In the genomic region with DNA sequence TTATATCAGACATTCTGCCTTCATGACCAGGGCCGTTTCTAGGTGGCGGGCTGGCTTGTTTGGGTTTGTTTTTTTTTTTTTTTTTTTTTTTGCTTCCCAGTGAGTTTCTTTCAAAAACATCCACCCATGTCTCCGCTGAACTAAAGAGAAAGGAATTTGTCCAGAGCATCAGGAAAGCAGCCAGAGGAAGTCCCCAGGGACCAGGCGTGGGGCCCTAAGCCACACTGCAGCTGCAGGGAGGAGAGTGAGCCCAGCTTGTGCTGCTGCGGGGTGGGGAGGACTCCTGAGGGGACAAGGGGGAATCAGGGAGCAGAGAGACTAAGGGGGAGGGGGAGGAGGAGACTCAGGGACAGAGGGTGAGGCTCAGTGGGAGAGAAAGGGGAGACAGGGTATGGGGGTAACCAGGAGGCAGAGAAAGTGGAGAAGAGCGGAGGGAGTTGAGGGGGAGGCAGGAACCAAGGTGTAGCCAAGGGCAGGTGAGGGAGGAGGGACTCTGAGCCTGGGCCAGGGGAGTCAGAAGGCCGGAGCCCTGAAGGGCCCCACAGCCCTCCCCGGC, we compare ENCODE assay signal across 9 cellular contexts. TPM values are rescaled to one million over a fixed set of nuclear protein-coding genes. Genes with fewer than 3 reads are reported as not detected.
DNase-seq lines count a peak whose midpoint lies in the region; ATAC-seq and TF ChIP-seq lines count a peak whose summit lies in the region.
"Had no signal": no experiment of that assay in that cellular context is flagged by ENCODE, and none has a peak within 500 bp of the region (broad histone marks: within the 10 kb centered on the region; RNA-seq: fewer than 3 reads in every experiment).

No MANE protein-coding gene starts in this region.

- intact Hi-C loops in gastrocnemius medialis (cut with DNase I; ENCODE audit: low total_unique reads): no loop called here
- intact Hi-C loops in activated T-helper 1 cell treated with anti-CD3 and anti-CD28 coated beads, Interleukin-12 subunit alpha, Interleukin-12 subunit beta, Interleukin-2, Interleukin-4 antibody, amounts not matched to agents 30 ng/mL and 10 ng/mL and 1 ng/mL, durations not matched to agents 14 hours and 24 hours and 36 hours (cut with micrococcal nuclease): no loop called here

- peak overlapping the region; percentile 61 to 76 (median 72) for H3K27ac ChIP-seq in gastrocnemius medialis

- H3K27ac Mint-ChIP-seq in activated T-helper 1 cell treated with anti-CD3 and anti-CD28 coated beads, Interleukin-12 subunit alpha, Interleukin-12 subunit beta, Interleukin-2, Interleukin-4 antibody, amounts not matched to agents 30 ng/mL and 10 ng/mL and 1 ng/mL, durations not matched to agents 14 hours and 24 hours and 36 hours: no peak overlapping the region

- in situ Hi-C loops in gastrocnemius medialis (cut with MboI; ENCODE audit: low sequenced_read_pairs in 4 of 4): loop anchor here in 2 of 4 donors (10.0 to 25.0 kb wide), 2 partner anchors 263 to 356 kb away; no protein-coding TSS in a partner anchor

- H3K27me3 Mint-ChIP-seq in activated T-helper 1 cell treated with anti-CD3 and anti-CD28 coated beads, Interleukin-12 subunit alpha, Interleukin-12 subunit beta, Interleukin-2, Interleukin-4 antibody, amounts not matched to agents 30 ng/mL and 10 ng/mL and 1 ng/mL, durations not matched to agents 14 hours and 24 hours and 36 hours (ENCODE audit: insufficient read depth): no peaks in the 10 kb centered on the region

- TF ChIP-seq POLR2A in gastrocnemius medialis (IDR thresholded peaks at IDR 0.05): no peak

- H3K27me3 ChIP-seq in gastrocnemius medialis: no peaks in the 10 kb centered on the region

- no peaks in the 10 kb centered on the region for H3K36me3 ChIP-seq in gastrocnemius medialis

- H3K9me3 Mint-ChIP-seq in activated T-helper 1 cell treated with anti-CD3 and anti-CD28 coated beads, Interleukin-12 subunit alpha, Interleukin-12 subunit beta, Interleukin-2, Interleukin-4 antibody, amounts not matched to agents 30 ng/mL and 10 ng/mL and 1 ng/mL, durations not matched to agents 14 hours and 24 hours and 36 hours: no peaks in the 10 kb centered on the region
- H3K9me3 Mint-ChIP-seq: naive B cell had no signal

- H3K36me3 Mint-ChIP-seq in activated T-helper 1 cell treated with anti-CD3 and anti-CD28 coated beads, Interleukin-12 subunit alpha, Interleukin-12 subunit beta, Interleukin-2, Interleukin-4 antibody, amounts not matched to agents 30 ng/mL and 10 ng/mL and 1 ng/mL, durations not matched to agents 14 hours and 24 hours and 36 hours (ENCODE audit: low read depth): no peaks in the 10 kb centered on the region
- H3K36me3 Mint-ChIP-seq: naive B cell had no signal

- no peaks in the 10 kb centered on the region for H3K9me3 ChIP-seq in gastrocnemius medialis

- peak; percentile 48 to 70 for ATAC-seq in gastrocnemius medialis
- no peak for ATAC-seq in GM18909 (IDR thresholded peaks at IDR 0.05; ENCODE audit: poor library complexity, unreplicated experiment)

- DNase-seq in GM04503 (ENCODE audit: low read depth): peak; percentile 92
- peak; percentile 40 to 80 for DNase-seq in NCI-H526 (lab: John Stamatoyannopoulos, UW)
- DNase-seq in fibroblast of the aortic adventitia (ENCODE audit: low read depth): peak; percentile 98
- peak; percentile 35 to 79 for DNase-seq in gastrocnemius medialis
- no peak for DNase-seq in occipital lobe (lab: John Stamatoyannopoulos, UW)
- DNase-seq in activated gamma-delta T cell (lab: John Stamatoyannopoulos, UW): no peak
- DNase-seq in activated T-helper 1 cell treated with anti-CD3 and anti-CD28 coated beads, Interleukin-12 subunit alpha, Interleukin-12 subunit beta, Interleukin-2, Interleukin-4 antibody, amounts not matched to agents 30 ng/mL and 10 ng/mL and 1 ng/mL, durations not matched to agents 14 hours and 24 hours and 36 hours (ENCODE audit: low spot score): no peak
- DNase-seq: naive B cell had no signal

- H3K4me1 Mint-ChIP-seq in activated T-helper 1 cell treated with anti-CD3 and anti-CD28 coated beads, Interleukin-12 subunit alpha, Interleukin-12 subunit beta, Interleukin-2, Interleukin-4 antibody, amounts not matched to agents 30 ng/mL and 10 ng/mL and 1 ng/mL, durations not matched to agents 14 hours and 24 hours and 36 hours (ENCODE audit: low read depth): no peaks in the 10 kb centered on the region

- H3K4me1 ChIP-seq in gastrocnemius medialis: peaks cover 22 to 32% of the 10 kb centered on the region in 2 donors

- TF ChIP-seq CTCF in fibroblast of the aortic adventitia (IDR thresholded peaks at IDR 0.05; ENCODE audit: insufficient read depth, low read length): no peak
- no peak for TF ChIP-seq CTCF in gastrocnemius medialis (IDR thresholded peaks at IDR 0.05 in 4 of 5, conservative IDR thresholded peaks at IDR 0.05 in 1 of 5)

- H3K4me3 ChIP-seq in fibroblast of the aortic adventitia (ENCODE audit: low read depth, low read length) (no peak overlapping the region), gastrocnemius medialis (no peak overlapping the region)

- no peak overlapping the region for H3K4me3 Mint-ChIP-seq in activated T-helper 1 cell treated with anti-CD3 and anti-CD28 coated beads, Interleukin-12 subunit alpha, Interleukin-12 subunit beta, Interleukin-2, Interleukin-4 antibody, amounts not matched to agents 30 ng/mL and 10 ng/mL and 1 ng/mL, durations not matched to agents 14 hours and 24 hours and 36 hours
- H3K4me3 Mint-ChIP-seq: naive B cell had no signal

RNA-seq across cellular contexts. Expression of a gene that starts 49.5 kb away (rescaled TPM):
- 0.33 and 0.90 TPM in 2 replicates for total RNA-seq in fibroblast of the aortic adventitia (ENCODE audit: low replicate concordance)
- total RNA-seq in gastrocnemius medialis: 1 to 10 TPM in 1 of 4 donors, under 1 TPM in 3; 0.15 to 2.5 (median 0.67) TPM
- not detected for total RNA-seq in occipital lobe
- not detected in 2 replicates for total RNA-seq in activated T-helper 1 cell treated with anti-CD3 and anti-CD28 coated beads, Interleukin-12 subunit alpha, Interleukin-12 subunit beta, Interleukin-2, Interleukin-4 antibody, amounts not matched to agents 30 ng/mL and 10 ng/mL and 1 ng/mL, durations not matched to agents 14 hours and 24 hours and 36 hours

Comparison
In these comparisons a context has a peak if more than half of its experiments do, and no peak if none do; other contexts are left out.
1. DNase-seq: peak in GM04503 (single experiment), NCI-H526 (2 of 2), fibroblast of the aortic adventitia (single experiment) and gastrocnemius medialis (2 of 2); none in occipital lobe (single experiment), activated gamma-delta T cell (single experiment) and activated T-helper 1 cell treated with anti-CD3 and anti-CD28 coated beads, Interleukin-12 subunit alpha, Interleukin-12 subunit beta, Interleukin-2, Interleukin-4 antibody, amounts not matched to agents 30 ng/mL and 10 ng/mL and 1 ng/mL, durations not matched to agents 14 hours and 24 hours and 36 hours (single experiment).